ENCODE assay signal across 10 cellular contexts in genomic region chr16:71360378-71360777, GRCh38. TPM values are rescaled to one million over a fixed set of nuclear protein-coding genes. Genes with fewer than 3 reads are reported as not detected.
DNase-seq lines count a peak whose midpoint lies in the region; ATAC-seq and TF ChIP-seq lines count a peak whose summit lies in the region.
"Had no signal": no experiment of that assay in that cellular context is flagged by ENCODE, and none has a peak within 500 bp of the region (broad histone marks: within the 10 kb centered on the region; RNA-seq: fewer than 3 reads in every experiment).

No MANE protein-coding gene starts in this region.

- H3K4me3 ChIP-seq in RWPE2 (ENCODE audit: severe bottlenecking) (no peak overlapping the region), sigmoid colon (no peak overlapping the region), gastrocnemius medialis (no peak overlapping the region)

- no peak overlapping the region for H3K4me3 Mint-ChIP-seq in activated CD4-positive, alpha-beta T cell treated with anti-CD3 and anti-CD28 coated beads, Interleukin-2, amount 10 ng/mL, durations not matched to agents 24 days and 14 days

- H3K36me3 Mint-ChIP-seq in activated CD4-positive, alpha-beta T cell treated with anti-CD3 and anti-CD28 coated beads, Interleukin-2, amount 10 ng/mL, durations not matched to agents 24 days and 14 days (ENCODE audit: low read depth): no peaks in the 10 kb centered on the region

- DNase-seq in GM04504 (ENCODE audit: low read depth) (peak; percentile 85), RWPE2 (ENCODE audit: low spot score) (no peak), pulmonary artery endothelial cell (ENCODE audit: low read depth, low spot score) (peak; percentile 35), sigmoid colon (no peak), NCI-H187 treated with DMSO at 0.1 percent for 48 hours (lab: John Stamatoyannopoulos, UW) (no peak), gastrocnemius medialis (no peak)
- no peak for DNase-seq in activated CD4-positive, alpha-beta T cell treated with anti-CD3 and anti-CD28 coated beads, Interleukin-2, amount 10 ng/mL, durations not matched to agents 24 days and 14 days
- DNase-seq: NCI-H2081 had no signal

- H3K27ac ChIP-seq in RWPE2 (ENCODE audit: poor library complexity, severe bottlenecking): no peak overlapping the region
- H3K27ac ChIP-seq in sigmoid colon: no peak overlapping the region
- no peak overlapping the region for H3K27ac ChIP-seq in gastrocnemius medialis

- H3K36me3 ChIP-seq in RWPE2 (ENCODE audit: low read depth) (no peaks in the 10 kb centered on the region), sigmoid colon (no peaks in the 10 kb centered on the region), gastrocnemius medialis (no peaks in the 10 kb centered on the region)

- H3K4me1 Mint-ChIP-seq in activated CD4-positive, alpha-beta T cell treated with anti-CD3 and anti-CD28 coated beads, Interleukin-2, amount 10 ng/mL, durations not matched to agents 24 days and 14 days: peaks cover 3% of the 10 kb centered on the region

- TF ChIP-seq EP300 in sigmoid colon (IDR thresholded peaks at IDR 0.05): no peak

- H3K9me3 Mint-ChIP-seq in activated CD4-positive, alpha-beta T cell treated with anti-CD3 and anti-CD28 coated beads, Interleukin-2, amount 10 ng/mL, durations not matched to agents 24 days and 14 days: no peaks in the 10 kb centered on the region

- no peaks in the 10 kb centered on the region for H3K9me3 ChIP-seq in RWPE2 (ENCODE audit: severe bottlenecking)
- H3K9me3 ChIP-seq in sigmoid colon: no peaks in the 10 kb centered on the region
- no peaks in the 10 kb centered on the region for H3K9me3 ChIP-seq in gastrocnemius medialis

- TF ChIP-seq POLR2A in sigmoid colon (IDR thresholded peaks at IDR 0.05): no peak
- no peak for TF ChIP-seq POLR2A in gastrocnemius medialis (IDR thresholded peaks at IDR 0.05)

- ATAC-seq in RWPE2 (ENCODE audit: low read depth) (peak; percentile 90), esophagus mucosa (peak; percentile 60), gastrocnemius medialis (no peak)

- intact Hi-C loops in sigmoid colon (cut with DNase I): no loop called here
- intact Hi-C loops in activated CD4-positive, alpha-beta T cell treated with anti-CD3 and anti-CD28 coated beads, Interleukin-2, amount 10 ng/mL, durations not matched to agents 24 days and 14 days (cut with micrococcal nuclease): no loop called here
- intact Hi-C loops in gastrocnemius medialis (cut with DNase I; ENCODE audit: low total_unique reads): no loop called here

- H3K4me1 ChIP-seq in RWPE2 (ENCODE audit: insufficient read depth, poor library complexity, severe bottlenecking): no peaks in the 10 kb centered on the region
- peaks cover 0 to 14% (median 12%) of the 10 kb centered on the region in 4 donors for H3K4me1 ChIP-seq in sigmoid colon
- peaks cover 0 to 4% of the 10 kb centered on the region in 2 donors for H3K4me1 ChIP-seq in gastrocnemius medialis

- H3K27me3 Mint-ChIP-seq in activated CD4-positive, alpha-beta T cell treated with anti-CD3 and anti-CD28 coated beads, Interleukin-2, amount 10 ng/mL, durations not matched to agents 24 days and 14 days: peaks cover 15% of the 10 kb centered on the region

- in situ Hi-C loops in gastrocnemius medialis (cut with MboI; ENCODE audit: low sequenced_read_pairs in 4 of 4): no loop called here

- no peak overlapping the region for H3K27ac Mint-ChIP-seq in activated CD4-positive, alpha-beta T cell treated with anti-CD3 and anti-CD28 coated beads, Interleukin-2, amount 10 ng/mL, durations not matched to agents 24 days and 14 days

- WGBS in sigmoid colon, 2 donors: 63 to 74% methylated on average over 2 of the region's 2 CpGs

- H3K27me3 ChIP-seq in RWPE2 (ENCODE audit: insufficient read depth, poor library complexity, severe bottlenecking) (no peaks in the 10 kb centered on the region), sigmoid colon (peaks cover 0 to 31% (median 23%) of the 10 kb centered on the region in 3 donors), gastrocnemius medialis (peaks cover 0 to 14% (median 13%) of the 10 kb centered on the region in 3 donors)

- TF ChIP-seq CTCF in RWPE2 (IDR thresholded peaks at IDR 0.05; ENCODE audit: poor library complexity, severe bottlenecking): no peak
- TF ChIP-seq CTCF in sigmoid colon (IDR thresholded peaks at IDR 0.05): no peak
- TF ChIP-seq CTCF in gastrocnemius medialis (IDR thresholded peaks at IDR 0.05 in 4 of 5, conservative IDR thresholded peaks at IDR 0.05 in 1 of 5): no peak

RNA-seq across cellular contexts. Expression of gene CALB2, which starts 1.9 kb away (rescaled TPM):
- total RNA-seq in esophagus mucosa (3.2 TPM), pulmonary artery endothelial cell (not detected in 2 replicates), sigmoid colon (1 to 10 TPM; 3.3 to 8.2 (median 5.2) TPM), gastrocnemius medialis (1 to 10 TPM in 1 of 4 donors, under 1 TPM in 2, not detected in 1; 0.23 to 3.2 (median 0.31) TPM)
- 1 to 10 TPM in 2 of 3 donors, not detected in 1; 1.2 to 5.2 TPM for polyA plus RNA-seq in sigmoid colon
- not detected in 2 replicates for total RNA-seq in activated CD4-positive, alpha-beta T cell treated with anti-CD3 and anti-CD28 coated beads, Interleukin-2, amount 10 ng/mL, durations not matched to agents 24 days and 14 days
- total RNA-seq: osteocyte had no signal

Comparison
In these comparisons a context has a peak if more than half of its experiments do, and no peak if none do; other contexts are left out.
1. DNase-seq: peak in GM04504 (single experiment) and pulmonary artery endothelial cell (single experiment); none in RWPE2 (single experiment), sigmoid colon (single experiment), NCI-H187 treated with DMSO at 0.1 percent for 48 hours (single experiment), activated CD4-positive, alpha-beta T cell treated with anti-CD3 and anti-CD28 coated beads, Interleukin-2, amount 10 ng/mL, durations not matched to agents 24 days and 14 days (single experiment) and gastrocnemius medialis (0 of 2).
2. ATAC-seq: peak in RWPE2 (single experiment) and esophagus mucosa (single experiment); none in gastrocnemius medialis (0 of 2).